In the genomic region with DNA sequence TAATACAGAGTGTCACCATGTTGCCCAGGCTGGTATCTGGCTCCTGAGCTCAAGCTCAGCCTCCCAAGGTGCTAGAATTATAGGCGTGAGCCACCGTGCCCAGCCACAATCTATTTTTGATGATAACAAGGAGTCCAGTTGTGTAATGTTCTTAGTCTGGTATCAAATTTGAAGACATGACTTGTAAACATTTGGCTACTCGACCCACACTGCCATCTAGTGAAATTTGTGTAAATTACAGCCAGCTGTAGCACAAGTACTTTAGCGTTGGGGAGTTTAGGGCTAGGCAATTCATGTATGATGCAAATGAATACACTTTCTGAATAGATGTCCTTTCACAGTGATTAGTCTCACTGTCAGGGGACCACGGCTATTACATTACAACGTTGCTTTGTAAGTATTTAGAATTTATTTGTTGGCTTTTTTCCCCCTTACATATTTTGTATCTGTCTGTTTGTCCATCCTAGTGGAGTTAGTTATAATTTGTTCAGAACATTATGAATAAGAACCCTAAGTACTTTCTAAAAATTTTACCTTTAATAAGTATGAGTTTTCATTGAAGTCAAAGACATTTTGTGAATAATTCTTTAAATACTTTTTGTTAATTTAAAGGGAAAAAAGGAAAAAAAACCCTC, we compare ENCODE assay signal across 8 cellular contexts.
DNase-seq lines count a peak whose midpoint lies in the region; ATAC-seq and TF ChIP-seq lines count a peak whose summit lies in the region.

No MANE protein-coding gene starts in this region.

- no peaks in the 10 kb centered on the region for H3K4me1 Mint-ChIP-seq in central memory CD8-positive, alpha-beta T cell

- H3K9me3 Mint-ChIP-seq in central memory CD8-positive, alpha-beta T cell, result no peaks in the 10 kb centered on the region

- ATAC-seq in GM19023 (IDR thresholded peaks at IDR 0.05; ENCODE audit: unreplicated experiment) (peak; percentile 97), HG03135 (IDR thresholded peaks at IDR 0.05; ENCODE audit: unreplicated experiment) (peak; percentile 81), left colon (peak; percentile 74)
- peak; percentile 65 for ATAC-seq in central memory CD8-positive, alpha-beta T cell (replicated peaks; ENCODE audit: extremely low read depth, poor library complexity, severe bottlenecking)

- DNase-seq in C1 segment of cervical spinal cord (lab: John Stamatoyannopoulos, UW), result peak in 9 of 14 donors; percentile 5 to 78 (median 12)
- peak; percentile 43 for DNase-seq in NCI-H2196 treated with DMSO at 0.1 percent for 48 hours (lab: John Stamatoyannopoulos, UW; ENCODE audit: unreplicated experiment)
- DNase-seq in central memory CD8-positive, alpha-beta T cell (ENCODE audit: low spot score in 2 of 2), result peak in 1 of 2 donors; percentile 38
- DNase-seq in left colon, result peak in 1 of 2 donors; percentile 30
- peak; percentile 5 to 39 for DNase-seq in stimulated activated CD4-positive, alpha-beta T cell treated with anti-CD3 and anti-CD28 coated beads, Interleukin-4, amount 100 ng/mL, for 4 hours

- H3K4me3 Mint-ChIP-seq in central memory CD8-positive, alpha-beta T cell, result no peak overlapping the region

- intact Hi-C loops in left colon (cut with DNase I, micrococcal nuclease), result loop anchor here in 1 of 2 donors (5.0 to 10.0 kb wide), 2 partner anchors 152 to 279 kb away; no protein-coding TSS in a partner anchor

- no peak overlapping the region for H3K27ac ChIP-seq in VCaP

- H3K27me3 Mint-ChIP-seq in central memory CD8-positive, alpha-beta T cell, result peaks cover 38% of the 10 kb centered on the region

- H3K36me3 Mint-ChIP-seq in central memory CD8-positive, alpha-beta T cell (ENCODE audit: insufficient read depth), result no peaks in the 10 kb centered on the region

- peak; percentile 92 for TF ChIP-seq CTCF in VCaP (conservative IDR thresholded peaks at IDR 0.05)

- no peak overlapping the region for H3K27ac Mint-ChIP-seq in central memory CD8-positive, alpha-beta T cell (ENCODE audit: low read depth)
